ENCODE assay signal across 8 cellular contexts in genomic region chr9:129111143-129111761, GRCh38. TPM values are rescaled to one million over a fixed set of nuclear protein-coding genes. Genes with fewer than 3 reads are reported as not detected.
DNase-seq lines count a peak whose midpoint lies in the region; ATAC-seq and TF ChIP-seq lines count a peak whose summit lies in the region.

TSS of gene PTPA (plus strand) at chr9:129111415. CDS start at chr9:129111601, 186 bp downstream.

- peak; percentile 57 for TF ChIP-seq EP300 in neural cell (conservative IDR thresholded peaks at IDR 0.05; ENCODE audit: poor library complexity, severe bottlenecking)

- no peak for TF ChIP-seq CTCF in fibroblast of the aortic adventitia (IDR thresholded peaks at IDR 0.05; ENCODE audit: insufficient read depth, low read length)
- TF ChIP-seq CTCF in neural cell (IDR thresholded peaks at IDR 0.05; ENCODE audit: poor library complexity, severe bottlenecking): peak; percentile 34

- H3K4me2 ChIP-seq in neural cell (ENCODE audit: low read length): peak within 1 kb of the TSS; percentile 63

- H3K4me3 ChIP-seq in fibroblast of the aortic adventitia (ENCODE audit: low read depth, low read length) (peak within 1 kb of the TSS; percentile 88), neural cell (ENCODE audit: low read length) (peak within 1 kb of the TSS; percentile 96), stomach smooth muscle (ENCODE audit: low read length in 2 of 2) (peak within 1 kb of the TSS; percentile 80 to 92)

- H3K79me2 ChIP-seq in neural cell (replicated peaks; ENCODE audit: insufficient read depth, low read length): peaks cover 11% of the 10 kb centered on the region

- TF ChIP-seq RAD21 in neural cell (conservative IDR thresholded peaks at IDR 0.05): no peak

- H3K36me3 ChIP-seq in neural cell (ENCODE audit: insufficient read depth, low read length) (no peaks in the 10 kb centered on the region), stomach smooth muscle (ENCODE audit: control insufficient read depth in 2 of 2, insufficient read depth in 2 of 2, low read length in 2 of 2) (peaks cover 8 to 9% of the 10 kb centered on the region in 2 donors)

- DNase-seq in DMS53 treated with DMSO at 0.1 percent for 48 hours (lab: John Stamatoyannopoulos, UW; ENCODE audit: unreplicated experiment) (peak; percentile 71), Kasumi-1 (lab: John Stamatoyannopoulos, UW) (peak; percentile 68 to 70), fibroblast of the aortic adventitia (ENCODE audit: low read depth) (peak; percentile 82)
- DNase-seq in activated effector memory CD4-positive, alpha-beta T cell treated with Interleukin-2 at 50 U/mL for 16 hours: peak; percentile 82

- no peaks in the 10 kb centered on the region for H3K9me2 ChIP-seq in neural cell (ENCODE audit: insufficient read depth, low read length)

- H3K4me1 ChIP-seq in stomach smooth muscle (ENCODE audit: control insufficient read depth, insufficient read depth, low read length): peaks cover 36% of the 10 kb centered on the region

- H3F3A ChIP-seq in neural cell (ENCODE audit: insufficient read depth, low read length, poor library complexity, severe bottlenecking): no peaks in the 10 kb centered on the region

- peak within 1 kb of the TSS; percentile 98 for H2AFZ ChIP-seq in neural cell (ENCODE audit: low read depth, low read length)

- H4K20me1 ChIP-seq in neural cell (ENCODE audit: insufficient read depth): no peaks in the 10 kb centered on the region

- H3K9me3 ChIP-seq in neural cell (ENCODE audit: low read length) (no peaks in the 10 kb centered on the region), stomach smooth muscle (ENCODE audit: control insufficient read depth in 2 of 2, low read length in 2 of 2) (no peaks in the 10 kb centered on the region)

- peak; percentile 68 for ATAC-seq in GM21786 (IDR thresholded peaks at IDR 0.05; ENCODE audit: unreplicated experiment)

- no peaks in the 10 kb centered on the region for H3K27me3 ChIP-seq in neural cell (ENCODE audit: insufficient read depth, low read depth, low read length)
- no peaks in the 10 kb centered on the region for H3K27me3 ChIP-seq in stomach smooth muscle (ENCODE audit: control insufficient read depth in 1 of 2, insufficient read depth in 2 of 2, low read length in 2 of 2)

- peak; percentile 2; the same call in 1 of the 2 replicates for TF ChIP-seq POLR2A in Raji (IDR thresholded peaks at IDR 0.05; ENCODE audit: insufficient read depth, low read depth, low read length)

- H3K9ac ChIP-seq in neural cell (ENCODE audit: low read length) (peak within 1 kb of the TSS; percentile 92), stomach smooth muscle (ENCODE audit: low read length in 2 of 2) (peak within 1 kb of the TSS; percentile 86 to 92)

- H3K27ac ChIP-seq in neural cell (ENCODE audit: low read length) (peak within 1 kb of the TSS; percentile 93), stomach smooth muscle (ENCODE audit: low read length) (peak within 1 kb of the TSS; percentile 95)

TF ChIP-seq in neural cell, 6 proteins besides CTCF, POLR2A, EP300 and RAD21:
- TF ChIP-seq POLR2AphosphoS5 (IDR thresholded peaks at IDR 0.05): peak; percentile 62
- TF ChIP-seq MXI1 (conservative IDR thresholded peaks at IDR 0.05; ENCODE audit: poor library complexity, severe bottlenecking): peak; percentile 85
- TF ChIP-seq SMC3 (conservative IDR thresholded peaks at IDR 0.05; ENCODE audit: poor library complexity): no peak

RNA-seq across cellular contexts. Expression of gene PTPA, which starts in this region (rescaled TPM):
- 48.2 and 91.5 TPM in 2 replicates for total RNA-seq in fibroblast of the aortic adventitia (ENCODE audit: low replicate concordance)
- polyA plus RNA-seq in neural cell: 50.5 and 62.8 TPM in 2 replicates
- polyA minus RNA-seq in neural cell: 74.4 and 77.9 TPM in 2 replicates

Comparison
In these comparisons a context has a peak if more than half of its experiments do, and no peak if none do; other contexts are left out.
1. Peak in every context shown above with its lines: DNase-seq, ATAC-seq, H3K4me3 ChIP-seq and H3K27ac ChIP-seq.